In the genomic region with DNA sequence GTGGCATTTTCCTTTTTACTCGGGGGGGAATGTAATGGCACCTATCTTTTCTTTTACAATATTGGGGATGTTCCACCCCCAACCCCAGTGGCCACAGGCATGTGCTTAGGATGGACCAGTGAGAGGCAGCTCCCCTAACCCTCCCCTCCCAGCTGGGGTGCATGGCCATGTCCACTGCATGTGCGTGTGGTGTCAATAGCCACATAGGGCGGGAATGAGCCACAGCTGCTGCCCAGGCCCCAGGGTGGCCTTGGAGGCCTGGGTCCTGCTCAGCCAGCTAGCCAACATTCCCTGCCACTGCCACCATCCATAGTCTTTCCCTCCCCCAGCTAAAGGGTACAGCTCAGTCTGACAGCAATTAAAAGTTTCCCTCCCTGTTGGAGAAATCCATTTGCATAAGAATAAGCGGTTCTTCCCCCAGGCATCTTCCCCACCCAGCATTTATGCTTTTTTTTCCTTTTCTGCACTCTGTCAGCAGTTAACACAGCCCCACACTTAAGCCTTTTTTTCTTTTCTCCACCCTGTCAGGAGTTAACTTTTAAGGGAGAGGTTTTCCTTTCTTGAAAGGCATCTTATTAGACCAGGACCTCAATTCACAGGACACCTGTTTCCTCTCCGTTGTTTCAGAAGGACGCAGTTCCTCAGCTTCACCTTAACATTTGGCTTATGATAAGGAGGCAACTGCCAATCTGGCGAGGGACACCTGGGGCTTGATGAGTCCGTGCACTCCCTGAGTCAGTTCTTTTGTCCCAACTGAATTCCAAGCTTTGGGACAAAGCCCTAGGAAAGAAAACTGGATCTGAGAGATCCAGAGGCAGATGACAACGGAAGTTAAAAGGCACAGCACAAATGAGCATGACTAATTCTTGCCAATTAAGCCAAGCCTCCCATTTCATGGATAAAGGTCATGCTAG, we compare ENCODE assay signal across 18 cellular contexts.
"Had no signal": no experiment of that assay in that cellular context is flagged by ENCODE, and none has a peak within 500 bp of the region (broad histone marks: within the 10 kb centered on the region; RNA-seq: fewer than 3 reads in every experiment).

No MANE protein-coding gene starts in this region.

- H3K36me3 ChIP-seq: heart left ventricle, stomach, thoracic aorta, transverse colon, uterus had no signal

- H3K27me3 ChIP-seq: heart left ventricle, stomach, transverse colon, uterus had no signal

- H3K4me3 ChIP-seq: heart left ventricle, mucosa of descending colon, stomach, thoracic aorta, transverse colon, uterus had no signal

- H3K9me3 ChIP-seq: uterus had no signal

- H3K4me1 Mint-ChIP-seq: naive thymus-derived CD8-positive, alpha-beta T cell had no signal

- H3K4me1 ChIP-seq: heart left ventricle, stomach, transverse colon, uterus had no signal

- H3K4me3 Mint-ChIP-seq: dendritic cell treated with granulocyte-macrophage colony-stimulating factor and Interleukin-4, amounts not matched to agents 40 ng/mL and 50 ng/mL, for 4 days; effector memory CD8-positive, alpha-beta T cell; naive thymus-derived CD8-positive, alpha-beta T cell had no signal

- H3K27ac ChIP-seq: heart left ventricle, stomach, thoracic aorta, transverse colon, uterus had no signal

- H3K27ac Mint-ChIP-seq: dendritic cell treated with granulocyte-macrophage colony-stimulating factor and Interleukin-4, amounts not matched to agents 40 ng/mL and 50 ng/mL, for 4 days; effector memory CD8-positive, alpha-beta T cell; naive thymus-derived CD8-positive, alpha-beta T cell had no signal

- H3K27me3 Mint-ChIP-seq: dendritic cell treated with granulocyte-macrophage colony-stimulating factor and Interleukin-4, amounts not matched to agents 40 ng/mL and 50 ng/mL, for 4 days had no signal

- ATAC-seq: effector memory CD8-positive, alpha-beta T cell; heart left ventricle; left lobe of liver; mucosa of descending colon; naive thymus-derived CD8-positive, alpha-beta T cell; sciatic nerve had no signal

- DNase-seq: cerebellar nuclear complex; effector memory CD8-positive, alpha-beta T cell; foreskin melanocyte; heart left ventricle; hippocampal formation; mucosa of descending colon; naive thymus-derived CD8-positive, alpha-beta T cell; stimulated activated CD4-positive, alpha-beta T cell treated with anti-CD3 and anti-CD28 coated beads, Interleukin-2, amount 100 ng/mL, for 24 hours; stimulated activated CD4-positive, alpha-beta T cell treated with anti-CD3 and anti-CD28 coated beads, Interleukin-4, amount 100 ng/mL, for 4 hours; stimulated activated naive CD4-positive, alpha-beta T cell; stomach; substantia nigra; transverse colon; uterus had no signal
